In the genomic region with DNA sequence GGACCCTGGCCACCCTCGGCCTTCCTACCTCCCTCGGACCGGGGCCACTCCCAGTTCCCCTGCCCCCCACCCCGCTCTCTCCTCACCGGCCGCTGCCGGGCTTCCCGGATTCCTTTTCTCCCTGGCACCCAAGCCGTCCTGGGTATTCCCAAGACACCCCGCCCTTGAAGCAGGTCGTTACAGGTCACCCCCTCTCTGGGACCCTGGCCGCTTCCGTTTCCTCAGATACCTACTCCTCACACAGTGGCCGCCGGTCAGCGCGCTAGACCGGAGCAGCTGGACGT, we compare ENCODE assay signal across 8 cellular contexts. TPM values are rescaled to one million over a fixed set of nuclear protein-coding genes. Genes with fewer than 3 reads are reported as not detected.
DNase-seq lines count a peak whose midpoint lies in the region; ATAC-seq, FAIRE-seq and TF ChIP-seq lines count a peak whose summit lies in the region.

No MANE protein-coding gene starts in this region.

- peak; percentile 5 for ATAC-seq in HG02840 (IDR thresholded peaks at IDR 0.05; ENCODE audit: low FRiP score, unreplicated experiment)
- peak; percentile 26 for ATAC-seq in left ventricle myocardium superior
- no peak for ATAC-seq in HG03095 (IDR thresholded peaks at IDR 0.05; ENCODE audit: unreplicated experiment)

- H3K27ac Mint-ChIP-seq in activated T-helper 2 cell treated with anti-CD3 and anti-CD28 coated beads, Interferon-gamma antibody, Interleukin-2, Interleukin-4, amounts not matched to agents 10 μg/mL and 5 μg/mL and 100 μg/mL, durations not matched to agents 14 hours and 24 hours and 36 hours: peak overlapping the region; percentile 78

- peaks cover 4% of the 10 kb centered on the region for H3K36me3 Mint-ChIP-seq in activated T-helper 2 cell treated with anti-CD3 and anti-CD28 coated beads, Interferon-gamma antibody, Interleukin-2, Interleukin-4, amounts not matched to agents 10 μg/mL and 5 μg/mL and 100 μg/mL, durations not matched to agents 14 hours and 24 hours and 36 hours (ENCODE audit: low read depth)

- H3K4me3 Mint-ChIP-seq in activated T-helper 2 cell treated with anti-CD3 and anti-CD28 coated beads, Interferon-gamma antibody, Interleukin-2, Interleukin-4, amounts not matched to agents 10 μg/mL and 5 μg/mL and 100 μg/mL, durations not matched to agents 14 hours and 24 hours and 36 hours (ENCODE audit: low read depth): peak overlapping the region; percentile 91

- H3K4me1 Mint-ChIP-seq in activated T-helper 2 cell treated with anti-CD3 and anti-CD28 coated beads, Interferon-gamma antibody, Interleukin-2, Interleukin-4, amounts not matched to agents 10 μg/mL and 5 μg/mL and 100 μg/mL, durations not matched to agents 14 hours and 24 hours and 36 hours (ENCODE audit: low read depth): peaks cover 41% of the 10 kb centered on the region

- TF ChIP-seq POLR2A in GM12891 (IDR thresholded peaks at IDR 0.05; ENCODE audit: low read depth, low read length): no peak

- H3K4me1 ChIP-seq in small intestine (ENCODE audit: control insufficient read depth in 2 of 2, insufficient read depth in 1 of 2, low read depth in 1 of 2, low read length in 1 of 2): peaks cover 4 to 11% of the 10 kb centered on the region in 2 donors

- 0% methylated on average over 19 of the region's 19 CpGs for WGBS in small intestine, 3 donors

- peak; percentile 25 for DNase-seq in Caki2 (ENCODE audit: low read depth)
- DNase-seq in activated T-helper 2 cell treated with anti-CD3 and anti-CD28 coated beads, Interferon-gamma antibody, Interleukin-2, Interleukin-4, amounts not matched to agents 10 μg/mL and 5 μg/mL and 100 μg/mL, durations not matched to agents 14 hours and 24 hours and 36 hours (ENCODE audit: low spot score): no peak
- no peak for DNase-seq in left ventricle myocardium superior
- DNase-seq in small intestine: no peak
- DNase-seq in OCI-M2 (lab: John Stamatoyannopoulos, UW; ENCODE audit: unreplicated experiment): no peak
- no peak for DNase-seq in GM12891 (ENCODE audit: insufficient read length, low spot score)

- H3K27ac ChIP-seq in small intestine (ENCODE audit: low read depth in 1 of 2, low read length in 1 of 2): peak overlapping the region; percentile 81 to 89

- in situ Hi-C loops in Caki2 (cut with HindIII; ENCODE audit: low pct_unique_long_range_greater_than_20kb, low sequenced_read_pairs): loop anchor here (25.0 kb wide), 1 partner anchor 171 kb away; no protein-coding TSS in a partner anchor

- H3K9me3 Mint-ChIP-seq in activated T-helper 2 cell treated with anti-CD3 and anti-CD28 coated beads, Interferon-gamma antibody, Interleukin-2, Interleukin-4, amounts not matched to agents 10 μg/mL and 5 μg/mL and 100 μg/mL, durations not matched to agents 14 hours and 24 hours and 36 hours: no peaks in the 10 kb centered on the region

- no peaks in the 10 kb centered on the region for H3K36me3 ChIP-seq in small intestine (ENCODE audit: control insufficient read depth in 2 of 2, insufficient read depth in 2 of 2, low read length in 2 of 2)

- peak overlapping the region; percentile 96 to 98 for H3K4me3 ChIP-seq in small intestine (ENCODE audit: low read depth in 1 of 2, low read length in 2 of 2)

- H3K27me3 ChIP-seq in small intestine (ENCODE audit: control insufficient read depth in 2 of 2, insufficient read depth in 2 of 2, low read length in 2 of 2): no peaks in the 10 kb centered on the region

- H3K9me3 ChIP-seq in small intestine (ENCODE audit: control insufficient read depth, low read depth): no peaks in the 10 kb centered on the region

- FAIRE-seq in small intestine (lab: Jason Lieb, UNC) (no peak), GM12891 (lab: Jason Lieb, UNC) (no peak)

- intact Hi-C loops in activated T-helper 2 cell treated with anti-CD3 and anti-CD28 coated beads, Interferon-gamma antibody, Interleukin-2, Interleukin-4, amounts not matched to agents 10 μg/mL and 5 μg/mL and 100 μg/mL, durations not matched to agents 14 hours and 24 hours and 36 hours (cut with micrococcal nuclease): loop anchor here (1.0 to 2.0 kb wide), 2 partner anchors 9 to 33 kb away; partner anchors contain the start of gene RIOX1
- intact Hi-C loops in left ventricle myocardium superior (cut with micrococcal nuclease): no loop called here

- H3K27me3 Mint-ChIP-seq in activated T-helper 2 cell treated with anti-CD3 and anti-CD28 coated beads, Interferon-gamma antibody, Interleukin-2, Interleukin-4, amounts not matched to agents 10 μg/mL and 5 μg/mL and 100 μg/mL, durations not matched to agents 14 hours and 24 hours and 36 hours (ENCODE audit: low read depth): no peaks in the 10 kb centered on the region

TF ChIP-seq in GM12891, 5 proteins besides CTCF, POLR2A, EP300 and RAD21:
- TF ChIP-seq PAX5 (IDR thresholded peaks at IDR 0.05; ENCODE audit: insufficient read depth, low read length, severe bottlenecking): no peak
- TF ChIP-seq TAF1 (IDR thresholded peaks at IDR 0.05; ENCODE audit: low read depth, low read length): no peak
- no peak for TF ChIP-seq POU2F2 (IDR thresholded peaks at IDR 0.05; ENCODE audit: low read depth, low read length)
- TF ChIP-seq SPI1 (IDR thresholded peaks at IDR 0.05; ENCODE audit: low read depth, low read length): no peak
- no peak for TF ChIP-seq POLR2AphosphoS5 (IDR thresholded peaks at IDR 0.05; ENCODE audit: low read depth, low read length)

RNA-seq across cellular contexts. Expression of gene NUMB, which starts 0.5 kb away (rescaled TPM):
- total RNA-seq in Caki2 (2014; rRNA removed; shearing (Covaris generic); ENCODE audit: low replicate concordance): 15.0 and 24.9 TPM in 2 replicates
- total RNA-seq in activated T-helper 2 cell treated with anti-CD3 and anti-CD28 coated beads, Interferon-gamma antibody, Interleukin-2, Interleukin-4, amounts not matched to agents 10 μg/mL and 5 μg/mL and 100 μg/mL, durations not matched to agents 14 hours and 24 hours and 36 hours: 52.4 and 66.1 TPM in 2 replicates
- total RNA-seq in left ventricle myocardium superior: 41.9 TPM
- 10 to 100 TPM; 38.5 to 69.6 (median 41.3) TPM for polyA plus RNA-seq in small intestine
- 25.7 TPM for polyA plus RNA-seq in GM12891 (2012; ENCODE audit: low read depth, missing spikeins)

RNA-seq across cellular contexts. Expression of gene RIOX1, which starts 32.9 kb away (rescaled TPM):
- 11.5 and 21.1 TPM in 2 replicates for total RNA-seq in Caki2 (2014; rRNA removed; shearing (Covaris generic); ENCODE audit: low replicate concordance)
- 22.0 and 24.1 TPM in 2 replicates for total RNA-seq in activated T-helper 2 cell treated with anti-CD3 and anti-CD28 coated beads, Interferon-gamma antibody, Interleukin-2, Interleukin-4, amounts not matched to agents 10 μg/mL and 5 μg/mL and 100 μg/mL, durations not matched to agents 14 hours and 24 hours and 36 hours
- total RNA-seq in left ventricle myocardium superior: 8.1 TPM
- polyA plus RNA-seq in small intestine: 1 to 10 TPM; 5.4 to 7.4 (median 6.2) TPM
- 14.3 TPM for polyA plus RNA-seq in GM12891 (2012; ENCODE audit: low read depth, missing spikeins)
